ENCODE assay signal across 25 cellular contexts in the genomic region with DNA sequence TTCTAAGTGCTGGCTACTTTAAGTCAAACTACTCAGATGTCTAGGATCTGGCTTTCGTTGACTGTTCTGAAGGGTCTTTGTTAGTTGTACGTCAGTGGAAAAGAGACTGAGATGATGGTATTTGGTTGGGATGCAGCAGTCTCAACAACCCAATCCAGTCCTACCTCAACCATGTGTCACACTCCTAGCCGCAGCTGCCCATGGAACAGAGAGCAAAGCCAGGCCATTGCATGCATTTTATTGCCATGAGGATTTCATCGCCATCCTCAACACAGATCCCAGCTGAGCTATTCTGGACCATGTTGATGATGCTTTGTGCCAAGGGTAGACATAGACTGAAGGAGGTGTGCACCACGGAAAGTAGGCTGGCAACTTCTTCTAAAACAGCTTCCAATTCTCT.
"Had no signal": no experiment of that assay in that cellular context is flagged by ENCODE, and none has a peak within 500 bp of the region (broad histone marks: within the 10 kb centered on the region; RNA-seq: fewer than 3 reads in every experiment).

No MANE protein-coding gene starts in this region.

- H3K27ac Mint-ChIP-seq: dendritic cell treated with granulocyte-macrophage colony-stimulating factor and Interleukin-4, amounts not matched to agents 40 ng/mL and 50 ng/mL, for 4 days; effector memory CD8-positive, alpha-beta T cell; endodermal cell; immature natural killer cell; mesothelial cell of epicardium had no signal

- H3K4me1 ChIP-seq: colonic mucosa had no signal

- H3K4me2 ChIP-seq: hepatocyte had no signal

- H3K36me3 ChIP-seq: colonic mucosa, gastroesophageal sphincter, heart left ventricle, left lung, lower lobe of right lung had no signal

- FAIRE-seq: endometrium, frontal cortex, keratinocyte had no signal

- H3K9me3 ChIP-seq: colonic mucosa, gastroesophageal sphincter, heart left ventricle, left lung, lower lobe of right lung, mucosa of descending colon had no signal

- H3K36me3 Mint-ChIP-seq: immature natural killer cell, mesothelial cell of epicardium, naive B cell had no signal

- H3K9me3 Mint-ChIP-seq: dendritic cell treated with granulocyte-macrophage colony-stimulating factor and Interleukin-4, amounts not matched to agents 40 ng/mL and 50 ng/mL, for 4 days; effector memory CD8-positive, alpha-beta T cell; immature natural killer cell; naive B cell had no signal

- ATAC-seq: effector memory CD8-positive, alpha-beta T cell; esophagus mucosa; gastroesophageal sphincter; heart left ventricle; left cardiac atrium; left lung; left ventricle myocardium superior; lower lobe of right lung; mucosa of descending colon had no signal

- H3K27ac ChIP-seq: colonic mucosa, foreskin keratinocyte, gastroesophageal sphincter, heart left ventricle, hepatocyte, left lung, lower lobe of right lung had no signal

- H3K79me2 ChIP-seq: hepatocyte had no signal

- DNase-seq: colonic mucosa; cortex of kidney; effector CD8-positive, alpha-beta T cell; effector memory CD8-positive, alpha-beta T cell; endodermal cell; erythroblast; heart left ventricle; hypothalamus; immature natural killer cell; left cardiac atrium; left lung; left ventricle myocardium superior; lower lobe of right lung; mesenchymal stem cell; mucosa of descending colon; naive B cell had no signal

- H2AFZ ChIP-seq: hepatocyte had no signal

- H3K4me3 ChIP-seq: colonic mucosa, gastroesophageal sphincter, heart left ventricle, hepatocyte, left lung, lower lobe of right lung, mucosa of descending colon had no signal

- H3K4me3 Mint-ChIP-seq: dendritic cell treated with granulocyte-macrophage colony-stimulating factor and Interleukin-4, amounts not matched to agents 40 ng/mL and 50 ng/mL, for 4 days; effector memory CD8-positive, alpha-beta T cell; endodermal cell; immature natural killer cell; mesothelial cell of epicardium had no signal

- H3K27me3 ChIP-seq: colonic mucosa, foreskin keratinocyte, gastroesophageal sphincter, hepatocyte had no signal
